25 cellular contexts compared by ENCODE assay signal in the genomic region with DNA sequence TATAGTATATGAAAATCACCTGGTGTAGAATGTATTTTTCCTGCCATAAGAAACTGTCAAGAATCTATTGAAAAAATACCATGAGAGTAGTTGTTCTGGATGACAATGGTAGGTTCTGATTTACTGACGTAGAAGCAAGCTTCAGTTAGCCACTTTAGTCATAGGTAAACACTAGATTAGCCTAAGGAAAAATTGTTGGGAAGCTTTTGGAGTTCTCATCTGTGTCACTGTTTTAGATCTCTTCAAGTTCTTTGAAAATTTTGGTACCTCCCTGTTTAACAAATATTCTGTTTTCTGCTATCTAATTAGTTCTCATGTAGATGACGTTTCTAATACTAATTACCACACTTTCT.
A peak's percentile ranks its signal among the peaks of the same experiment; 100 is the strongest.
DNase-seq lines count a peak whose midpoint lies in the region; ATAC-seq and TF ChIP-seq lines count a peak whose summit lies in the region.
"Had no signal": no experiment of that assay in that cellular context is flagged by ENCODE, and none has a peak within 500 bp of the region (broad histone marks: within the 10 kb centered on the region; RNA-seq: fewer than 3 reads in every experiment).

No MANE protein-coding gene starts in this region.

- H3F3A ChIP-seq in smooth muscle cell (ENCODE audit: low read depth) = no peaks in the 10 kb centered on the region

- H3K27me3 Mint-ChIP-seq in activated T-cell treated with anti-CD3 and anti-CD28 coated beads, Interleukin-2, amount 50 U/mL, for 72 hours (ENCODE audit: low read depth) = no peaks in the 10 kb centered on the region
- H3K27me3 Mint-ChIP-seq in activated T-cell treated with anti-CD3 and anti-CD28 coated beads, Interleukin-2, amount 50 U/mL, for 4 hours (ENCODE audit: low read depth) = no peaks in the 10 kb centered on the region
- H3K27me3 Mint-ChIP-seq: stimulated activated naive CD8-positive, alpha-beta T cell treated with anti-CD3 and anti-CD28 coated beads, Interleukin-15, Interleukin-2, amounts not matched to agents 100 ng/mL and 50 ng/mL, for 24 hours had no signal

- H3K4me3 Mint-ChIP-seq in activated T-cell treated with anti-CD3 and anti-CD28 coated beads, Interleukin-2, amount 50 U/mL, for 72 hours = no peak overlapping the region
- H3K4me3 Mint-ChIP-seq in activated T-cell treated with anti-CD3 and anti-CD28 coated beads, Interleukin-2, amount 50 U/mL, for 4 hours = no peak overlapping the region
- H3K4me3 Mint-ChIP-seq: CD14-positive monocyte; neural progenitor cell; stimulated activated naive CD8-positive, alpha-beta T cell treated with anti-CD3 and anti-CD28 coated beads, Interleukin-15, Interleukin-2, amounts not matched to agents 100 ng/mL and 50 ng/mL, for 24 hours had no signal

- peaks cover 5 to 10% of the 10 kb centered on the region in 2 donors for H3K9me3 Mint-ChIP-seq in activated T-cell treated with anti-CD3 and anti-CD28 coated beads, Interleukin-2, amount 50 U/mL, for 72 hours
- peaks cover 9% of the 10 kb centered on the region for H3K9me3 Mint-ChIP-seq in activated T-cell treated with anti-CD3 and anti-CD28 coated beads, Interleukin-2, amount 50 U/mL, for 4 hours

- H4K20me1 ChIP-seq in smooth muscle cell (ENCODE audit: low read depth) = no peaks in the 10 kb centered on the region

- H3K4me2 ChIP-seq in smooth muscle cell = no peak overlapping the region
- H3K4me2 ChIP-seq: neural progenitor cell had no signal

- H3K27me3 ChIP-seq in smooth muscle cell (ENCODE audit: low read depth) = no peaks in the 10 kb centered on the region
- H3K27me3 ChIP-seq: neural progenitor cell, upper lobe of right lung had no signal

- H3K9ac ChIP-seq in smooth muscle cell (ENCODE audit: low read depth) = no peak overlapping the region
- H3K9ac ChIP-seq: neural progenitor cell had no signal

- ATAC-seq in activated T-cell treated with anti-CD3 and anti-CD28 coated beads, Interleukin-2, amount 50 U/mL, for 72 hours (replicated peaks in 1 of 2) = no peak
- no peak for ATAC-seq in activated T-cell treated with anti-CD3 and anti-CD28 coated beads, Interleukin-2, amount 50 U/mL, for 4 hours
- ATAC-seq in left lobe of liver = no peak
- ATAC-seq: HCT116, upper lobe of right lung had no signal

- peak overlapping the region; percentile 32 for H3K27ac ChIP-seq in smooth muscle cell (ENCODE audit: low read depth)
- H3K27ac ChIP-seq: neural progenitor cell, upper lobe of right lung, VCaP had no signal

- no peaks in the 10 kb centered on the region for H3K36me3 ChIP-seq in smooth muscle cell (ENCODE audit: low read depth)
- H3K36me3 ChIP-seq: neural progenitor cell, upper lobe of right lung had no signal

- no peaks in the 10 kb centered on the region for H3K4me1 ChIP-seq in smooth muscle cell (ENCODE audit: low read depth)
- H3K4me1 ChIP-seq: neural progenitor cell, upper lobe of right lung had no signal

- no peak overlapping the region for H2AFZ ChIP-seq in smooth muscle cell (ENCODE audit: low read depth)
- H2AFZ ChIP-seq: neural progenitor cell had no signal

- H3K79me2 ChIP-seq in smooth muscle cell (ENCODE audit: low read depth) = peaks cover 4% of the 10 kb centered on the region

- H3K4me3 ChIP-seq in fibroblast of mammary gland (ENCODE audit: control insufficient read depth, low read depth, low read length) = no peak overlapping the region
- H3K4me3 ChIP-seq in smooth muscle cell = no peak overlapping the region
- H3K4me3 ChIP-seq: neural progenitor cell, upper lobe of right lung had no signal

- H3K36me3 Mint-ChIP-seq in activated T-cell treated with anti-CD3 and anti-CD28 coated beads, Interleukin-2, amount 50 U/mL, for 72 hours (ENCODE audit: insufficient read depth in 2 of 2) = peaks cover 14 to 17% of the 10 kb centered on the region in 2 donors
- H3K36me3 Mint-ChIP-seq in activated T-cell treated with anti-CD3 and anti-CD28 coated beads, Interleukin-2, amount 50 U/mL, for 4 hours (ENCODE audit: insufficient read depth) = peaks cover 23% of the 10 kb centered on the region

- H3K4me1 Mint-ChIP-seq in activated T-cell treated with anti-CD3 and anti-CD28 coated beads, Interleukin-2, amount 50 U/mL, for 72 hours (ENCODE audit: low read depth) = peaks cover 31% of the 10 kb centered on the region
- H3K4me1 Mint-ChIP-seq in activated T-cell treated with anti-CD3 and anti-CD28 coated beads, Interleukin-2, amount 50 U/mL, for 4 hours (ENCODE audit: low read depth) = peaks cover 18% of the 10 kb centered on the region
- H3K4me1 Mint-ChIP-seq: neural progenitor cell had no signal

- TF ChIP-seq CTCF in fibroblast of mammary gland (conservative IDR thresholded peaks at IDR 0.05; ENCODE audit: control insufficient read depth, insufficient read depth, low read depth, low read length) (no peak), smooth muscle cell (IDR thresholded peaks at IDR 0.05; ENCODE audit: borderline replicate concordance, insufficient read depth, poor library complexity, severe bottlenecking) (no peak)

- 61% methylated on average over 2 of the region's 2 CpGs for WGBS in smooth muscle cell (ENCODE audit: low lambda C conversion rate)

- no peaks in the 10 kb centered on the region for H3K9me3 ChIP-seq in smooth muscle cell (replicated peaks; ENCODE audit: low read depth)
- H3K9me3 ChIP-seq: upper lobe of right lung had no signal

- peak overlapping the region; percentile 66 for H3K27ac Mint-ChIP-seq in activated T-cell treated with anti-CD3 and anti-CD28 coated beads, Interleukin-2, amount 50 U/mL, for 72 hours
- H3K27ac Mint-ChIP-seq: CD14-positive monocyte; neural progenitor cell; stimulated activated naive CD8-positive, alpha-beta T cell treated with anti-CD3 and anti-CD28 coated beads, Interleukin-15, Interleukin-2, amounts not matched to agents 100 ng/mL and 50 ng/mL, for 24 hours had no signal

- DNase-seq in activated T-cell treated with anti-CD3 and anti-CD28 coated beads, Interleukin-2, amount 50 U/mL, for 72 hours = no peak
- no peak for DNase-seq in activated T-cell treated with anti-CD3 and anti-CD28 coated beads, Interleukin-2, amount 50 U/mL, for 4 hours
- DNase-seq in amniotic epithelial cell (ENCODE audit: low read depth) (peak; percentile 37), fibroblast of mammary gland (ENCODE audit: low read depth) (peak; percentile 75), smooth muscle cell (lab: John Stamatoyannopoulos, UW; ENCODE audit: unreplicated experiment) (no peak), NCI-H2029 (lab: John Stamatoyannopoulos, UW) (no peak), left lobe of liver (ENCODE audit: low spot score) (no peak), CD1c-positive myeloid dendritic cell (ENCODE audit: extremely low spot score) (no peak)
- DNase-seq: activated CD8-positive, alpha-beta memory T cell treated with anti-CD3 and anti-CD28 coated beads for 24 hours; aorta; dermis blood vessel endothelial cell; DMS79 treated with DMSO at 0.1 percent for 48 hours; erythroblast; Karpas-422; NCI-H1417 treated with DMSO at 0.1 percent for 48 hours; retina; RPMI8226; stimulated activated CD4-positive, alpha-beta T cell treated with anti-CD3 and anti-CD28 coated beads, Interleukin-15, amount 100 ng/mL, for 24 hours; T-helper 1 cell; upper lobe of right lung had no signal

Comparison
In these comparisons a context has a peak if more than half of its experiments do, and no peak if none do; other contexts are left out.
1. DNase-seq: peak in amniotic epithelial cell (single experiment) and fibroblast of mammary gland (single experiment); none in activated T-cell treated with anti-CD3 and anti-CD28 coated beads, Interleukin-2, amount 50 U/mL, for 72 hours (0 of 2), activated T-cell treated with anti-CD3 and anti-CD28 coated beads, Interleukin-2, amount 50 U/mL, for 4 hours (single experiment), smooth muscle cell (single experiment), NCI-H2029 (single experiment), left lobe of liver (single experiment) and CD1c-positive myeloid dendritic cell (single experiment).